Comparison of ENCODE assay signal across 8 cellular contexts in genomic region chr22:30426395-30427353, GRCh38. TPM values are rescaled to one million over a fixed set of nuclear protein-coding genes. Genes with fewer than 3 reads are reported as not detected.
DNase-seq lines count a peak whose midpoint lies in the region; ATAC-seq, FAIRE-seq and TF ChIP-seq lines count a peak whose summit lies in the region.

No MANE protein-coding gene starts in this region.

- intact Hi-C loops in spleen (cut with DNase I; ENCODE audit: low total_unique reads) = no loop called here

- H3K4me3 Mint-ChIP-seq in immature natural killer cell = peak overlapping the region; percentile 85 to 99 (median 97)

- FAIRE-seq in GM12892 (lab: Jason Lieb, UNC) = peak; percentile 94

- DNase-seq in GM12892 (ENCODE audit: insufficient read length) = peak; percentile 72
- DNase-seq in NCI-H2171 treated with DMSO at 0.1 percent for 48 hours (lab: John Stamatoyannopoulos, UW) = peak; percentile 53
- DNase-seq in WERI-Rb-1 = peak; percentile 83
- DNase-seq in T47D (ENCODE audit: low read depth in 1 of 2, low spot score in 1 of 2) = peak; percentile 43 to 78
- DNase-seq in immature natural killer cell = peak; percentile 70 to 86 (median 75)
- DNase-seq in spleen = peak; percentile 93

- H3K36me3 Mint-ChIP-seq in immature natural killer cell = peaks cover 0 to 12% (median 4%) of the 10 kb centered on the region in 3 donors

- 51 to 63% (median 55%) methylated on average over 20 to 29 of the region's 29 CpGs for WGBS in spleen, 5 donors

- H3K4me3 ChIP-seq in WERI-Rb-1 (ENCODE audit: low read depth, low read length) (peak overlapping the region; percentile 90), spleen (peak overlapping the region; percentile 57 to 96 (median 73))

- peaks cover 10 to 21% (median 15%) of the 10 kb centered on the region in 3 donors for H3K27me3 Mint-ChIP-seq in immature natural killer cell (ENCODE audit: low read depth in 3 of 3)

- peaks cover 29 to 56% (median 45%) of the 10 kb centered on the region in 6 donors for H3K4me1 ChIP-seq in spleen

- peaks cover 44 to 57% of the 10 kb centered on the region in 2 donors for H3K4me1 Mint-ChIP-seq in immature natural killer cell

- TF ChIP-seq CTCF in WERI-Rb-1 (IDR thresholded peaks at IDR 0.05; ENCODE audit: low read depth, low read length) = peak; percentile 85
- peak; percentile 39 to 83 (median 76) for TF ChIP-seq CTCF in spleen (IDR thresholded peaks at IDR 0.05 in 8 of 11, conservative IDR thresholded peaks at IDR 0.05 in 3 of 11)

- no peaks in the 10 kb centered on the region for H3K9me3 Mint-ChIP-seq in immature natural killer cell

- no peaks in the 10 kb centered on the region for H3K9me3 ChIP-seq in WERI-Rb-1 (ENCODE audit: severe bottlenecking)
- H3K9me3 ChIP-seq in spleen = no peaks in the 10 kb centered on the region

- H3K27ac Mint-ChIP-seq in immature natural killer cell = peak overlapping the region; percentile 92 to 99 (median 94)

- no peak overlapping the region; the same call in 1 of the 2 replicates for H3K27ac ChIP-seq in WERI-Rb-1
- H3K27ac ChIP-seq in spleen = peak overlapping the region; percentile 49 to 93 (median 89)

- TF ChIP-seq POLR2A in GM12892 (IDR thresholded peaks at IDR 0.05; ENCODE audit: low read depth, low read length) = no peak
- TF ChIP-seq POLR2A in spleen (IDR thresholded peaks at IDR 0.05) = no peak

- peaks cover 13% of the 10 kb centered on the region for H3K36me3 ChIP-seq in WERI-Rb-1
- H3K36me3 ChIP-seq in spleen = peaks cover 0 to 31% (median 11%) of the 10 kb centered on the region in 6 donors

- H3K27me3 ChIP-seq in WERI-Rb-1 (ENCODE audit: insufficient read depth, low read depth, severe bottlenecking) = no peaks in the 10 kb centered on the region
- H3K27me3 ChIP-seq in spleen (replicated peaks in 1 of 7) = no peaks in the 10 kb centered on the region

- in situ Hi-C loops in T47D (cut with HindIII; ENCODE audit: low pct_unique_long_range_greater_than_20kb, low sequenced_read_pairs) = no loop called here

- ATAC-seq in GM18519 (IDR thresholded peaks at IDR 0.05; ENCODE audit: low FRiP score, unreplicated experiment) (no peak), HG03139 (IDR thresholded peaks at IDR 0.05; ENCODE audit: unreplicated experiment) (no peak)

RNA-seq across cellular contexts. Expression of gene MTFP1, which starts 1.1 kb away (rescaled TPM):
- polyA plus RNA-seq in GM12892 (2012; ENCODE audit: missing spikeins) = 53.5 TPM
- 10 to 100 TPM; 18.7 to 41.3 (median 32.0) TPM for polyA plus RNA-seq in immature natural killer cell
- total RNA-seq in spleen = 10 to 100 TPM in 6 of 7 donors, 1 to 10 TPM in 1; 9.9 to 36.8 (median 15.4) TPM
- polyA plus RNA-seq in spleen = 10 to 100 TPM; 16.9 to 30.4 (median 26.4) TPM

RNA-seq across cellular contexts. Expression of gene SEC14L2, which starts 29.9 kb away (rescaled TPM):
- polyA plus RNA-seq in GM12892 (2012; ENCODE audit: missing spikeins) = 2.9 TPM
- polyA plus RNA-seq in immature natural killer cell (1 to 10 TPM in 1 of 3 donors, under 1 TPM in 1, not detected in 1; 0.23 to 1.6 TPM), spleen (1 to 10 TPM in 1 of 3 donors, under 1 TPM in 2; 0.54 to 1.5 (median 0.96) TPM)
- total RNA-seq in spleen = 1 to 10 TPM in 6 of 7 donors, under 1 TPM in 1; 0.52 to 6.1 (median 2.4) TPM

RNA-seq across cellular contexts. Expression of gene RNF215, which starts 39.5 kb away (rescaled TPM):
- 5.6 TPM for polyA plus RNA-seq in GM12892 (2012; ENCODE audit: missing spikeins)
- polyA plus RNA-seq in immature natural killer cell (1 to 10 TPM in 1 of 3 donors, under 1 TPM in 2; 0.38 to 1.1 (median 0.56) TPM), spleen (10 to 100 TPM in 1 of 3 donors, 1 to 10 TPM in 2; 6.5 to 11.0 (median 8.3) TPM)
- 10 to 100 TPM; 10.2 to 19.5 (median 15.9) TPM for total RNA-seq in spleen

RNA-seq across cellular contexts. Expression of gene SEC14L3, which starts 45.1 kb away (rescaled TPM):
- polyA plus RNA-seq in GM12892 (2012; ENCODE audit: missing spikeins) = not detected
- polyA plus RNA-seq in immature natural killer cell (not detected), spleen (not detected)
- total RNA-seq in spleen = not detected
